Comparison of ENCODE assay signal across 1 cellular context in the genomic region with DNA sequence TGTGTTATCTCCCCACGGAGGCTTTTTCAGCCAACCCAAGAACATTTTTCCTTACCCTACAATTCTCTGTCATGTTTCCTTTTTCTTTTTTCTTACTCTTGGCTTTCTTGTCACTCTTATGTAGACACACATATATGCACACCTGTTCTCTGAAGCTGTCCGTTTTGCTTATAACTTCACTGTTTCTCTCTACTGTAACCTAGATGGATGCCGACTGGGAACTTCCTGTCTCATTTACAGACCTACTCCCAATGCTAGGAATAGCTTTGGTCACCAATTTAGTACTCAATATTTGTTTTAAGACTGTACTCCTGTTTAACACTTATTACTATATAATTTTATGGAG.
TF ChIP-seq lines count a peak whose summit lies in the region.

No MANE protein-coding gene starts in this region.

TF ChIP-seq in GM23338, 12 proteins besides CTCF, POLR2A, EP300 and RAD21 (continued from another document):
- TF ChIP-seq, protein P1, sequence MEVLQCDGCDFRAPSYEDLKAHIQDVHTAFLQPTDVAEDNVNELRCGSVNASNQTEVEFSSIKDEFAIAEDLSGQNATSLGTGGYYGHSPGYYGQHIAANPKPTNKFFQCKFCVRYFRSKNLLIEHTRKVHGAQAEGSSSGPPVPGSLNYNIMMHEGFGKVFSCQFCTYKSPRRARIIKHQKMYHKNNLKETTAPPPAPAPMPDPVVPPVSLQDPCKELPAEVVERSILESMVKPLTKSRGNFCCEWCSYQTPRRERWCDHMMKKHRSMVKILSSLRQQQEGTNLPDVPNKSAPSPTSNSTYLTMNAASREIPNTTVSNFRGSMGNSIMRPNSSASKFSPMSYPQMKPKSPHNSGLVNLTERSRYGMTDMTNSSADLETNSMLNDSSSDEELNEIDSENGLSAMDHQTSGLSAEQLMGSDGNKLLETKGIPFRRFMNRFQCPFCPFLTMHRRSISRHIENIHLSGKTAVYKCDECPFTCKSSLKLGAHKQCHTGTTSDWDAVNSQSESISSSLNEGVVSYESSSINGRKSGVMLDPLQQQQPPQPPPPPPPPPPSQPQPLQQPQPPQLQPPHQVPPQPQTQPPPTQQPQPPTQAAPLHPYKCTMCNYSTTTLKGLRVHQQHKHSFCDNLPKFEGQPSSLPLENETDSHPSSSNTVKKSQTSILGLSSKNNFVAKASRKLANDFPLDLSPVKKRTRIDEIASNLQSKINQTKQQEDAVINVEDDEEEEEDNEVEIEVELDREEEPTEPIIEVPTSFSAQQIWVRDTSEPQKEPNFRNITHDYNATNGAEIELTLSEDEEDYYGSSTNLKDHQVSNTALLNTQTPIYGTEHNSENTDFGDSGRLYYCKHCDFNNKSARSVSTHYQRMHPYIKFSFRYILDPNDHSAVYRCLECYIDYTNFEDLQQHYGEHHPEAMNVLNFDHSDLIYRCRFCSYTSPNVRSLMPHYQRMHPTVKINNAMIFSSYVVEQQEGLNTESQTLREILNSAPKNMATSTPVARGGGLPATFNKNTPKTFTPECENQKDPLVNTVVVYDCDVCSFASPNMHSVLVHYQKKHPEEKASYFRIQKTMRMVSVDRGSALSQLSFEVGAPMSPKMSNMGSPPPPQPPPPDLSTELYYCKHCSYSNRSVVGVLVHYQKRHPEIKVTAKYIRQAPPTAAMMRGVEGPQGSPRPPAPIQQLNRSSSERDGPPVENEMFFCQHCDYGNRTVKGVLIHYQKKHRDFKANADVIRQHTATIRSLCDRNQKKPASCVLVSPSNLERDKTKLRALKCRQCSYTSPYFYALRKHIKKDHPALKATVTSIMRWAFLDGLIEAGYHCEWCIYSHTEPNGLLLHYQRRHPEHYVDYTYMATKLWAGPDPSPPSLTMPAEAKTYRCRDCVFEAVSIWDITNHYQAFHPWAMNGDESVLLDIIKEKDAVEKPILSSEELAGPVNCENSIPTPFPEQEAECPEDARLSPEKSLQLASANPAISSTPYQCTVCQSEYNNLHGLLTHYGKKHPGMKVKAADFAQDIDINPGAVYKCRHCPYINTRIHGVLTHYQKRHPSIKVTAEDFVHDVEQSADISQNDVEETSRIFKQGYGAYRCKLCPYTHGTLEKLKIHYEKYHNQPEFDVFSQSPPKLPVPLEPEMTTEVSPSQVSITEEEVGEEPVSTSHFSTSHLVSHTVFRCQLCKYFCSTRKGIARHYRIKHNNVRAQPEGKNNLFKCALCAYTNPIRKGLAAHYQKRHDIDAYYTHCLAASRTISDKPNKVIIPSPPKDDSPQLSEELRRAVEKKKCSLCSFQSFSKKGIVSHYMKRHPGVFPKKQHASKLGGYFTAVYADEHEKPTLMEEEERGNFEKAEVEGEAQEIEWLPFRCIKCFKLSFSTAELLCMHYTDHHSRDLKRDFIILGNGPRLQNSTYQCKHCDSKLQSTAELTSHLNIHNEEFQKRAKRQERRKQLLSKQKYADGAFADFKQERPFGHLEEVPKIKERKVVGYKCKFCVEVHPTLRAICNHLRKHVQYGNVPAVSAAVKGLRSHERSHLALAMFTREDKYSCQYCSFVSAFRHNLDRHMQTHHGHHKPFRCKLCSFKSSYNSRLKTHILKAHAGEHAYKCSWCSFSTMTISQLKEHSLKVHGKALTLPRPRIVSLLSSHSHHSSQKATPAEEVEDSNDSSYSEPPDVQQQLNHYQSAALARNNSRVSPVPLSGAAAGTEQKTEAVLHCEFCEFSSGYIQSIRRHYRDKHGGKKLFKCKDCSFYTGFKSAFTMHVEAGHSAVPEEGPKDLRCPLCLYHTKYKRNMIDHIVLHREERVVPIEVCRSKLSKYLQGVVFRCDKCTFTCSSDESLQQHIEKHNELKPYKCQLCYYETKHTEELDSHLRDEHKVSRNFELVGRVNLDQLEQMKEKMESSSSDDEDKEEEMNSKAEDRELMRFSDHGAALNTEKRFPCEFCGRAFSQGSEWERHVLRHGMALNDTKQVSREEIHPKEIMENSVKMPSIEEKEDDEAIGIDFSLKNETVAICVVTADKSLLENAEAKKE (CRISPR knock-in tag; IDR thresholded peaks at IDR 0.05), result no peak
- no peak for TF ChIP-seq ZNF114 (CRISPR knock-in tag; IDR thresholded peaks at IDR 0.05)
- TF ChIP-seq CREB1 (CRISPR knock-in tag; IDR thresholded peaks at IDR 0.05; ENCODE audit: low read depth), result no peak
- TF ChIP-seq STAT1 (IDR thresholded peaks at IDR 0.05; ENCODE audit: unreplicated experiment), result no peak
- TF ChIP-seq, protein P2, sequence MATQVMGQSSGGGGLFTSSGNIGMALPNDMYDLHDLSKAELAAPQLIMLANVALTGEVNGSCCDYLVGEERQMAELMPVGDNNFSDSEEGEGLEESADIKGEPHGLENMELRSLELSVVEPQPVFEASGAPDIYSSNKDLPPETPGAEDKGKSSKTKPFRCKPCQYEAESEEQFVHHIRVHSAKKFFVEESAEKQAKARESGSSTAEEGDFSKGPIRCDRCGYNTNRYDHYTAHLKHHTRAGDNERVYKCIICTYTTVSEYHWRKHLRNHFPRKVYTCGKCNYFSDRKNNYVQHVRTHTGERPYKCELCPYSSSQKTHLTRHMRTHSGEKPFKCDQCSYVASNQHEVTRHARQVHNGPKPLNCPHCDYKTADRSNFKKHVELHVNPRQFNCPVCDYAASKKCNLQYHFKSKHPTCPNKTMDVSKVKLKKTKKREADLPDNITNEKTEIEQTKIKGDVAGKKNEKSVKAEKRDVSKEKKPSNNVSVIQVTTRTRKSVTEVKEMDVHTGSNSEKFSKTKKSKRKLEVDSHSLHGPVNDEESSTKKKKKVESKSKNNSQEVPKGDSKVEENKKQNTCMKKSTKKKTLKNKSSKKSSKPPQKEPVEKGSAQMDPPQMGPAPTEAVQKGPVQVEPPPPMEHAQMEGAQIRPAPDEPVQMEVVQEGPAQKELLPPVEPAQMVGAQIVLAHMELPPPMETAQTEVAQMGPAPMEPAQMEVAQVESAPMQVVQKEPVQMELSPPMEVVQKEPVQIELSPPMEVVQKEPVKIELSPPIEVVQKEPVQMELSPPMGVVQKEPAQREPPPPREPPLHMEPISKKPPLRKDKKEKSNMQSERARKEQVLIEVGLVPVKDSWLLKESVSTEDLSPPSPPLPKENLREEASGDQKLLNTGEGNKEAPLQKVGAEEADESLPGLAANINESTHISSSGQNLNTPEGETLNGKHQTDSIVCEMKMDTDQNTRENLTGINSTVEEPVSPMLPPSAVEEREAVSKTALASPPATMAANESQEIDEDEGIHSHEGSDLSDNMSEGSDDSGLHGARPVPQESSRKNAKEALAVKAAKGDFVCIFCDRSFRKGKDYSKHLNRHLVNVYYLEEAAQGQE (IDR thresholded peaks at IDR 0.05; ENCODE audit: unreplicated experiment), result no peak
- no peak for TF ChIP-seq EZH2 (IDR thresholded peaks at IDR 0.05; ENCODE audit: low read depth, unreplicated experiment)
- TF ChIP-seq, protein P3, sequence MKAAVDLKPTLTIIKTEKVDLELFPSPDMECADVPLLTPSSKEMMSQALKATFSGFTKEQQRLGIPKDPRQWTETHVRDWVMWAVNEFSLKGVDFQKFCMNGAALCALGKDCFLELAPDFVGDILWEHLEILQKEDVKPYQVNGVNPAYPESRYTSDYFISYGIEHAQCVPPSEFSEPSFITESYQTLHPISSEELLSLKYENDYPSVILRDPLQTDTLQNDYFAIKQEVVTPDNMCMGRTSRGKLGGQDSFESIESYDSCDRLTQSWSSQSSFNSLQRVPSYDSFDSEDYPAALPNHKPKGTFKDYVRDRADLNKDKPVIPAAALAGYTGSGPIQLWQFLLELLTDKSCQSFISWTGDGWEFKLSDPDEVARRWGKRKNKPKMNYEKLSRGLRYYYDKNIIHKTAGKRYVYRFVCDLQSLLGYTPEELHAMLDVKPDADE (IDR thresholded peaks at IDR 0.05), result no peak
